Comparison of ENCODE assay signal across 15 cellular contexts in genomic region chrX:22634081-22634480, GRCh38.
DNase-seq lines count a peak whose midpoint lies in the region; TF ChIP-seq lines count a peak whose summit lies in the region.
"Had no signal": no experiment of that assay in that cellular context is flagged by ENCODE, and none has a peak within 500 bp of the region (broad histone marks: within the 10 kb centered on the region; RNA-seq: fewer than 3 reads in every experiment).

No MANE protein-coding gene starts in this region.

- peak; percentile 34 for DNase-seq in HCEC 1CT
- DNase-seq in cardiac fibroblast (ENCODE audit: low read depth in 2 of 2): peak; percentile 60 to 65
- DNase-seq in myocyte (ENCODE audit: low read depth): peak; percentile 45
- DNase-seq in activated CD4-positive, alpha-beta T cell treated with anti-CD3 and anti-CD28 coated beads for 1 hour: no peak
- no peak for DNase-seq in activated CD4-positive, alpha-beta T cell treated with anti-CD3 and anti-CD28 coated beads, Interleukin-2, amount 50 U/mL, for 4 hours
- no peak for DNase-seq in stimulated activated CD4-positive, alpha-beta T cell treated with anti-CD3 and anti-CD28 coated beads, Interleukin-15, amount 100 ng/mL, for 24 hours
- no peak for DNase-seq in germinal center (ENCODE audit: low spot score)
- DNase-seq: activated CD8-positive, alpha-beta T cell treated with anti-CD3 and anti-CD28 coated beads, Interleukin-2, amount 10 ng/mL, durations not matched to agents 7 days and 5 days; adrenal gland; CD4-positive, alpha-beta memory T cell; cortex of kidney; NCI-H1048; NCI-H82; psoas muscle had no signal

- H3K4me3 ChIP-seq in cardiac fibroblast (replicated peaks in 1 of 2; ENCODE audit: low read depth in 2 of 2, low read length in 2 of 2): no peak overlapping the region
- H3K4me3 ChIP-seq: adrenal gland, psoas muscle, suprapubic skin had no signal

- TF ChIP-seq CTCF in cardiac fibroblast (IDR thresholded peaks at IDR 0.05; ENCODE audit: low read depth, low read length): no peak

Comparison
In these comparisons a context has a peak if more than half of its experiments do, and no peak if none do; other contexts are left out.
1. DNase-seq: peak in HCEC 1CT (single experiment), cardiac fibroblast (2 of 2) and myocyte (single experiment); none in activated CD4-positive, alpha-beta T cell treated with anti-CD3 and anti-CD28 coated beads for 1 hour (single experiment), activated CD4-positive, alpha-beta T cell treated with anti-CD3 and anti-CD28 coated beads, Interleukin-2, amount 50 U/mL, for 4 hours (0 of 2), stimulated activated CD4-positive, alpha-beta T cell treated with anti-CD3 and anti-CD28 coated beads, Interleukin-15, amount 100 ng/mL, for 24 hours (single experiment) and germinal center (single experiment).